8 cellular contexts compared by ENCODE assay signal in genomic region chr11:132126973-132127900, GRCh38.
DNase-seq lines count a peak whose midpoint lies in the region; ATAC-seq, FAIRE-seq and TF ChIP-seq lines count a peak whose summit lies in the region.

No MANE protein-coding gene starts in this region.

- TF ChIP-seq CTCF in OCI-LY3 (IDR thresholded peaks at IDR 0.05; ENCODE audit: low read depth, low read length): peak; percentile 52

- H3K36me3 ChIP-seq in OCI-LY3 (replicated peaks; ENCODE audit: low read depth, low read length): no peaks in the 10 kb centered on the region

- H3K9ac ChIP-seq in OCI-LY3 (ENCODE audit: low read length): no peak overlapping the region

- H3K4me3 ChIP-seq in OCI-LY3 (ENCODE audit: low read length): no peak overlapping the region

- no peaks in the 10 kb centered on the region for H3K36me3 Mint-ChIP-seq in activated T-cell treated with anti-CD3 and anti-CD28 coated beads, Interleukin-2, amount 50 U/mL, for 4 hours (ENCODE audit: insufficient read depth)

- H3K9me3 Mint-ChIP-seq in activated T-cell treated with anti-CD3 and anti-CD28 coated beads, Interleukin-2, amount 50 U/mL, for 4 hours: no peaks in the 10 kb centered on the region

- H4K20me1 ChIP-seq in OCI-LY3 (ENCODE audit: insufficient read depth, low read length): no peaks in the 10 kb centered on the region; the same call in 1 of the 2 replicates

- no peak for ATAC-seq in activated T-cell treated with anti-CD3 and anti-CD28 coated beads, Interleukin-2, amount 50 U/mL, for 4 hours

- no peak for FAIRE-seq in GM12892 (lab: Jason Lieb, UNC)

- H3K4me2 ChIP-seq in OCI-LY3 (ENCODE audit: low read length): peak overlapping the region; percentile 54

- H3K27me3 ChIP-seq in OCI-LY3 (ENCODE audit: low read depth, low read length): peaks cover 23% of the 10 kb centered on the region

- no peak for TF ChIP-seq POLR2A in GM12892 (IDR thresholded peaks at IDR 0.05; ENCODE audit: low read depth, low read length)

- peak overlapping the region; percentile 34; the same call in 1 of the 2 replicates for H2AFZ ChIP-seq in OCI-LY3 (ENCODE audit: low read depth, low read length)

- H3K4me1 ChIP-seq in OCI-LY3 (ENCODE audit: low read length): 0 out of 2 replicates have a peak, but pooled peaks cover 2% of the 10 kb centered on the region

- H3K9me3 ChIP-seq in OCI-LY3 (ENCODE audit: insufficient read depth, low read length): no peaks in the 10 kb centered on the region

- no peaks in the 10 kb centered on the region for H3K79me2 ChIP-seq in OCI-LY3 (ENCODE audit: low read length)

- H3K27me3 Mint-ChIP-seq in activated T-cell treated with anti-CD3 and anti-CD28 coated beads, Interleukin-2, amount 50 U/mL, for 4 hours (ENCODE audit: low read depth): peaks cover 7% of the 10 kb centered on the region

- H3K27ac ChIP-seq in OCI-LY3 (ENCODE audit: low read length): no peak overlapping the region

- no peaks in the 10 kb centered on the region for H3K4me1 Mint-ChIP-seq in activated T-cell treated with anti-CD3 and anti-CD28 coated beads, Interleukin-2, amount 50 U/mL, for 4 hours (ENCODE audit: low read depth)

- DNase-seq in NCI-H2107 treated with DMSO at 0.1 percent for 48 hours (lab: John Stamatoyannopoulos, UW; ENCODE audit: unreplicated experiment): peak; percentile 65
- no peak for DNase-seq in NCI-H2107 (lab: John Stamatoyannopoulos, UW)
- DNase-seq in epidermal melanocyte (ENCODE audit: insufficient read length, low spot score): peak; percentile 88
- DNase-seq in middle frontal gyrus (ENCODE audit: extremely low spot score, low spot score): peak; percentile 77
- no peak for DNase-seq in activated T-cell treated with anti-CD3 and anti-CD28 coated beads, Interleukin-2, amount 50 U/mL, for 4 hours
- no peak for DNase-seq in GM12892 (ENCODE audit: insufficient read length)
- no peak for DNase-seq in activated CD4-positive, alpha-beta T cell treated with anti-CD3 and anti-CD28 coated beads for 4 hours

- H3K4me3 Mint-ChIP-seq in activated T-cell treated with anti-CD3 and anti-CD28 coated beads, Interleukin-2, amount 50 U/mL, for 4 hours: no peak overlapping the region

Comparison
In these comparisons a context has a peak if more than half of its experiments do, and no peak if none do; other contexts are left out.
1. DNase-seq: peak in NCI-H2107 treated with DMSO at 0.1 percent for 48 hours (single experiment), epidermal melanocyte (single experiment) and middle frontal gyrus (single experiment); none in NCI-H2107 (single experiment), activated T-cell treated with anti-CD3 and anti-CD28 coated beads, Interleukin-2, amount 50 U/mL, for 4 hours (single experiment), GM12892 (single experiment) and activated CD4-positive, alpha-beta T cell treated with anti-CD3 and anti-CD28 coated beads for 4 hours (0 of 2).